In the genomic region with DNA sequence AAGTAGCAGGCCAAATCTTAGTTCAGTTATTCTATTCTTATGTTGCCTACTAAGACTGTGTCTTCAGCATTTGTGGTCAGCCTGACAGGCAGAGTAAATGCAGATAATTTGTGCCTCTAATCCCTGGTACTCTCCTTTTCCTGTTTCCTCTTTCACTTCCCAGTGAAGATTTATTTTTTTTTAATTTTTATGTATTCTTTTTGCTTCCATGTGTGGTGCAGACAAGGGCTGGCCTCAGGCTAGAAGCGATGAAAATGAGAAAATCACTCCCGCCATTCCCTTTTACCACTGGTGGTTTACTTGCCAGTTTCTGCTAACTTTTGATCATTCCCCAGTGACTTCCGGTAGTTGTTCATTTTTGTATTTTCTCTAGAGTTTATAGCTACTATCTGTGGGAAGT, we compare ENCODE assay signal across 27 cellular contexts.
"Had no signal": no experiment of that assay in that cellular context is flagged by ENCODE, and none has a peak within 500 bp of the region (broad histone marks: within the 10 kb centered on the region; RNA-seq: fewer than 3 reads in every experiment).

No MANE protein-coding gene starts in this region.

- H3K9me3 ChIP-seq: ovary, psoas muscle, right lobe of liver, sigmoid colon, stomach, thoracic aorta, thyroid gland, tibial nerve, upper lobe of left lung, vagina had no signal

- H3K36me3 Mint-ChIP-seq: neural progenitor cell; stimulated activated effector memory CD8-positive, alpha-beta T cell treated with anti-CD3 and anti-CD28 coated beads, Interleukin-12 subunit alpha, Interleukin-12 subunit beta, amount 100 ng/mL, for 72 hours; stimulated activated naive B cell treated with anti-CD40 and anti-IgM and Interleukin-4, amounts not matched to agents 10 μg/mL and 1 μg/mL and 100 μg/mL, for 72 hours had no signal

- H3K27ac ChIP-seq: neural progenitor cell, ovary, parathyroid adenoma, psoas muscle, right lobe of liver, sigmoid colon, stomach, thoracic aorta, thyroid gland, tibial nerve, upper lobe of left lung, vagina had no signal

- H3K4me3 Mint-ChIP-seq: nephron; neural progenitor cell; stimulated activated effector memory CD8-positive, alpha-beta T cell treated with anti-CD3 and anti-CD28 coated beads, Interleukin-12 subunit alpha, Interleukin-12 subunit beta, amount 100 ng/mL, for 72 hours; stimulated activated naive B cell treated with anti-CD40 and anti-IgM and Interleukin-4, amounts not matched to agents 10 μg/mL and 1 μg/mL and 100 μg/mL, for 72 hours; stimulated activated naive CD8-positive, alpha-beta T cell treated with anti-CD3 and anti-CD28 coated beads, Interleukin-15, Interleukin-2, amounts not matched to agents 100 ng/mL and 50 ng/mL, for 24 hours had no signal

- ATAC-seq: psoas muscle; right cardiac atrium; right lobe of liver; stimulated activated effector memory CD8-positive, alpha-beta T cell treated with anti-CD3 and anti-CD28 coated beads, Interleukin-12 subunit alpha, Interleukin-12 subunit beta, amount 100 ng/mL, for 72 hours; stimulated activated naive B cell treated with anti-CD40 and anti-IgM and Interleukin-4, amounts not matched to agents 10 μg/mL and 1 μg/mL and 100 μg/mL, for 72 hours had no signal

- H3K27ac Mint-ChIP-seq: nephron; neural progenitor cell; progenitor cell of endocrine pancreas; stimulated activated effector memory CD8-positive, alpha-beta T cell treated with anti-CD3 and anti-CD28 coated beads, Interleukin-12 subunit alpha, Interleukin-12 subunit beta, amount 100 ng/mL, for 72 hours; stimulated activated naive B cell treated with anti-CD40 and anti-IgM and Interleukin-4, amounts not matched to agents 10 μg/mL and 1 μg/mL and 100 μg/mL, for 72 hours; stimulated activated naive CD8-positive, alpha-beta T cell treated with anti-CD3 and anti-CD28 coated beads, Interleukin-15, Interleukin-2, amounts not matched to agents 100 ng/mL and 50 ng/mL, for 24 hours had no signal

- DNase-seq: occipital lobe; ovary; posterior cingulate gyrus; psoas muscle; right cardiac atrium; right lobe of liver; sigmoid colon; small intestine; stimulated activated CD4-positive, alpha-beta T cell treated with anti-CD3 and anti-CD28 coated beads, Interleukin-15, amount 100 ng/mL, for 24 hours; stimulated activated CD4-positive, alpha-beta T cell treated with anti-CD3 and anti-CD28 coated beads, Interleukin-2, amount 100 ng/mL, for 24 hours; stimulated activated CD4-positive, alpha-beta T cell treated with anti-CD3 and anti-CD28 coated beads, Interleukin-2, amount 100 ng/mL, for 48 hours; stimulated activated CD4-positive, alpha-beta T cell treated with anti-CD3 and anti-CD28 coated beads, Interleukin-4, amount 100 ng/mL, for 24 hours; stimulated activated naive B cell treated with anti-CD40 and anti-IgM and Interleukin-4, amounts not matched to agents 10 μg/mL and 1 μg/mL and 100 μg/mL, for 72 hours; stimulated activated naive CD4-positive, alpha-beta T cell treated with Interleukin-2 at 50 U/mL for 16 hours; stomach; thyroid gland; trophoblast cell; upper lobe of left lung had no signal

- H3K9me3 Mint-ChIP-seq: nephron; stimulated activated effector memory CD8-positive, alpha-beta T cell treated with anti-CD3 and anti-CD28 coated beads, Interleukin-12 subunit alpha, Interleukin-12 subunit beta, amount 100 ng/mL, for 72 hours; stimulated activated naive B cell treated with anti-CD40 and anti-IgM and Interleukin-4, amounts not matched to agents 10 μg/mL and 1 μg/mL and 100 μg/mL, for 72 hours; stimulated activated naive CD8-positive, alpha-beta T cell treated with anti-CD3 and anti-CD28 coated beads, Interleukin-15, Interleukin-2, amounts not matched to agents 100 ng/mL and 50 ng/mL, for 24 hours had no signal

- H3K27me3 ChIP-seq: ovary, right lobe of liver, sigmoid colon, stomach, thyroid gland, tibial nerve, upper lobe of left lung, vagina had no signal

- H3K36me3 ChIP-seq: neural progenitor cell, ovary, right lobe of liver, sigmoid colon, stomach, thoracic aorta, thyroid gland, tibial nerve, upper lobe of left lung, vagina had no signal

- H3K4me1 Mint-ChIP-seq: stimulated activated effector memory CD8-positive, alpha-beta T cell treated with anti-CD3 and anti-CD28 coated beads, Interleukin-12 subunit alpha, Interleukin-12 subunit beta, amount 100 ng/mL, for 72 hours; stimulated activated naive B cell treated with anti-CD40 and anti-IgM and Interleukin-4, amounts not matched to agents 10 μg/mL and 1 μg/mL and 100 μg/mL, for 72 hours had no signal

- H3K4me3 ChIP-seq: neural progenitor cell, ovary, psoas muscle, right lobe of liver, sigmoid colon, stomach, thoracic aorta, thyroid gland, tibial nerve, upper lobe of left lung, vagina had no signal

- H3K27me3 Mint-ChIP-seq: progenitor cell of endocrine pancreas; stimulated activated naive CD8-positive, alpha-beta T cell treated with anti-CD3 and anti-CD28 coated beads, Interleukin-15, Interleukin-2, amounts not matched to agents 100 ng/mL and 50 ng/mL, for 24 hours had no signal

- H3K4me1 ChIP-seq: parathyroid adenoma, psoas muscle, right lobe of liver, sigmoid colon, stomach, tibial nerve, upper lobe of left lung, vagina had no signal
